Comparison of ENCODE assay signal across 30 cellular contexts in genomic region chr21:33899199-33899598, GRCh38. TPM values are rescaled to one million over a fixed set of nuclear protein-coding genes. Genes with fewer than 3 reads are reported as not detected.
DNase-seq lines count a peak whose midpoint lies in the region; ATAC-seq and TF ChIP-seq lines count a peak whose summit lies in the region.
"Had no signal": no experiment of that assay in that cellular context is flagged by ENCODE, and none has a peak within 500 bp of the region (broad histone marks: within the 10 kb centered on the region; RNA-seq: fewer than 3 reads in every experiment).

No MANE protein-coding gene starts in this region.

- no peak overlapping the region for H3K4me3 ChIP-seq in ascending aorta
- H3K4me3 ChIP-seq in fibroblast of the aortic adventitia (ENCODE audit: low read depth, low read length), result no peak overlapping the region
- H3K4me3 ChIP-seq in sigmoid colon, result no peak overlapping the region
- H3K4me3 ChIP-seq: cardiac muscle cell, left lung, right lobe of liver, SK-N-MC had no signal

- H3K36me3 Mint-ChIP-seq in glutamatergic neuron (ENCODE audit: unreplicated experiment), result no peaks in the 10 kb centered on the region

- TF ChIP-seq CTCF in ascending aorta (IDR thresholded peaks at IDR 0.05) (no peak), fibroblast of the aortic adventitia (IDR thresholded peaks at IDR 0.05; ENCODE audit: insufficient read depth, low read length) (no peak), sigmoid colon (IDR thresholded peaks at IDR 0.05) (no peak), glutamatergic neuron (IDR thresholded peaks at IDR 0.05; ENCODE audit: partially characterized antibody, unreplicated experiment) (no peak)

- 86 to 91% methylated on average over 5 of the region's 5 CpGs for WGBS in sigmoid colon, 2 donors

- intact Hi-C loops in ascending aorta (cut with DNase I), result loop anchor here (5.0 kb wide), 1 partner anchor 72 kb away; no protein-coding TSS in a partner anchor
- intact Hi-C loops in sigmoid colon (cut with DNase I), result no loop called here

- H3K27me3 ChIP-seq in ascending aorta (no peaks in the 10 kb centered on the region), sigmoid colon (no peaks in the 10 kb centered on the region)
- H3K27me3 ChIP-seq: cardiac muscle cell, foreskin keratinocyte, left lung, right lobe of liver had no signal

- peaks cover 3% of the 10 kb centered on the region for H3K9me3 Mint-ChIP-seq in glutamatergic neuron (ENCODE audit: unreplicated experiment)
- H3K9me3 Mint-ChIP-seq: activated naive CD8-positive, alpha-beta T cell treated with anti-CD3 and anti-CD28 coated beads, Interleukin-2, amount 50 U/mL, for 24 hours; nephron progenitor cell; stimulated activated naive CD8-positive, alpha-beta T cell treated with anti-CD3 and anti-CD28 coated beads, Interleukin-15, Interleukin-2, amounts not matched to agents 100 ng/mL and 50 ng/mL, for 24 hours had no signal

- ATAC-seq in GM21390 (IDR thresholded peaks at IDR 0.05; ENCODE audit: unreplicated experiment), result no peak
- ATAC-seq: activated CD4-positive, alpha-beta T cell treated with anti-CD3 and anti-CD28 coated beads for 36 hours; activated naive CD8-positive, alpha-beta T cell treated with anti-CD3 and anti-CD28 coated beads, Interleukin-2, amount 50 U/mL, for 24 hours; foreskin keratinocyte; HepG2; left lung; right lobe of liver had no signal

- DNase-seq in EH (ENCODE audit: low read depth) (peak; percentile 41), ascending aorta (ENCODE audit: low spot score in 2 of 2) (peak in 1 of 2 donors; percentile 67), fibroblast of the aortic adventitia (ENCODE audit: low read depth) (peak; percentile 23), sigmoid colon (peak; percentile 28), mucosa of gallbladder (ENCODE audit: low spot score) (no peak), glutamatergic neuron (no peak), NCI-H1105 (lab: John Stamatoyannopoulos, UW) (no peak)
- DNase-seq: activated CD4-positive, alpha-beta T cell treated with anti-CD3 and anti-CD28 coated beads for 36 hours; activated gamma-delta T cell treated with Interleukin-2 at 50 U/mL for 16 hours; activated naive CD8-positive, alpha-beta T cell treated with anti-CD3 and anti-CD28 coated beads, Interleukin-2, amount 50 U/mL, for 24 hours; activated T-cell treated with anti-CD3 and anti-CD28 coated beads, Interleukin-2, amount 50 U/mL, for 1 hour; C1 segment of cervical spinal cord; Calu3; foreskin keratinocyte; HCEC 1CT; left lung; NCI-H1105 treated with DMSO at 0.1 percent for 48 hours; NCI-H2029; NCI-H226; NCI-H748 treated with DMSO at 0.1 percent for 48 hours; nephron progenitor cell; right lobe of liver; stimulated activated CD4-positive, alpha-beta T cell treated with anti-CD3 and anti-CD28 coated beads, Interleukin-15, amount 100 ng/mL, for 24 hours; T-helper 2 cell; trophoblast cell had no signal

- H3K4me1 ChIP-seq in ascending aorta (peaks cover 2 to 18% of the 10 kb centered on the region in 2 donors), sigmoid colon (peaks cover 0 to 25% (median 19%) of the 10 kb centered on the region in 4 donors)
- H3K4me1 ChIP-seq: foreskin keratinocyte had no signal

- H3K4me3 Mint-ChIP-seq in glutamatergic neuron (ENCODE audit: unreplicated experiment), result no peak overlapping the region
- H3K4me3 Mint-ChIP-seq: activated CD4-positive, alpha-beta T cell treated with anti-CD3 and anti-CD28 coated beads for 36 hours; activated naive CD8-positive, alpha-beta T cell treated with anti-CD3 and anti-CD28 coated beads, Interleukin-2, amount 50 U/mL, for 24 hours; nephron progenitor cell; stimulated activated naive CD8-positive, alpha-beta T cell treated with anti-CD3 and anti-CD28 coated beads, Interleukin-15, Interleukin-2, amounts not matched to agents 100 ng/mL and 50 ng/mL, for 24 hours had no signal

- TF ChIP-seq POLR2A in sigmoid colon (IDR thresholded peaks at IDR 0.05), result no peak

- peak overlapping the region; percentile 74 to 83 for H3K27ac ChIP-seq in ascending aorta
- peak overlapping the region; percentile 19 to 66 (median 60) for H3K27ac ChIP-seq in sigmoid colon
- H3K27ac ChIP-seq: foreskin keratinocyte, right lobe of liver, SK-N-MC had no signal

- H3K9me3 ChIP-seq in ascending aorta, result no peaks in the 10 kb centered on the region
- H3K9me3 ChIP-seq in sigmoid colon, result no peaks in the 10 kb centered on the region
- H3K9me3 ChIP-seq: left lung, right lobe of liver had no signal

- peaks cover under 1 to 4% of the 10 kb centered on the region in 2 donors for H3K36me3 ChIP-seq in ascending aorta
- peaks cover 5 to 34% (median 17%) of the 10 kb centered on the region in 4 donors for H3K36me3 ChIP-seq in sigmoid colon

- H3K27me3 Mint-ChIP-seq in glutamatergic neuron (ENCODE audit: unreplicated experiment), result peaks cover 3% of the 10 kb centered on the region
- H3K27me3 Mint-ChIP-seq: activated naive CD8-positive, alpha-beta T cell treated with anti-CD3 and anti-CD28 coated beads, Interleukin-2, amount 50 U/mL, for 24 hours; stimulated activated naive CD8-positive, alpha-beta T cell treated with anti-CD3 and anti-CD28 coated beads, Interleukin-15, Interleukin-2, amounts not matched to agents 100 ng/mL and 50 ng/mL, for 24 hours had no signal

- no peak overlapping the region for H3K27ac Mint-ChIP-seq in glutamatergic neuron (ENCODE audit: unreplicated experiment)
- H3K27ac Mint-ChIP-seq: activated CD4-positive, alpha-beta T cell treated with anti-CD3 and anti-CD28 coated beads for 36 hours; activated naive CD8-positive, alpha-beta T cell treated with anti-CD3 and anti-CD28 coated beads, Interleukin-2, amount 50 U/mL, for 24 hours; stimulated activated naive CD8-positive, alpha-beta T cell treated with anti-CD3 and anti-CD28 coated beads, Interleukin-15, Interleukin-2, amounts not matched to agents 100 ng/mL and 50 ng/mL, for 24 hours had no signal

- H3K4me1 Mint-ChIP-seq in glutamatergic neuron (ENCODE audit: low read depth, unreplicated experiment), result peaks cover 18% of the 10 kb centered on the region

- no peak for TF ChIP-seq EP300 in sigmoid colon (IDR thresholded peaks at IDR 0.05)

RNA-seq across cellular contexts. Expression of gene ATP5PO, which starts 16.4 kb away (rescaled TPM):
- total RNA-seq in ascending aorta, result 62.5 TPM
- 107 and 304 TPM in 2 replicates for total RNA-seq in fibroblast of the aortic adventitia (ENCODE audit: low replicate concordance)
- total RNA-seq in sigmoid colon, result 100 to 1,000 TPM; 277 to 468 (median 356) TPM
- 100 to 1,000 TPM; 378 to 742 (median 633) TPM for polyA plus RNA-seq in sigmoid colon
- total RNA-seq in mucosa of gallbladder, result 157 TPM
- 236 TPM for total RNA-seq in glutamatergic neuron (ENCODE audit: unreplicated experiment)

Comparison
In these comparisons a context has a peak if more than half of its experiments do, and no peak if none do; other contexts are left out.
1. DNase-seq: peak in EH (single experiment), fibroblast of the aortic adventitia (single experiment) and sigmoid colon (single experiment); none in mucosa of gallbladder (single experiment), glutamatergic neuron (single experiment) and NCI-H1105 (single experiment).